21 cellular contexts compared by ENCODE assay signal in genomic region chr2:189328451-189329249, GRCh38.
A peak's percentile ranks its signal among the peaks of the same experiment; 100 is the strongest.
DNase-seq lines count a peak whose midpoint lies in the region; ATAC-seq, FAIRE-seq and TF ChIP-seq lines count a peak whose summit lies in the region.
"Had no signal": no experiment of that assay in that cellular context is flagged by ENCODE, and none has a peak within 500 bp of the region (broad histone marks: within the 10 kb centered on the region; RNA-seq: fewer than 3 reads in every experiment).

No MANE protein-coding gene starts in this region.

- H3K9ac ChIP-seq in GM23248 (no peak overlapping the region), SK-N-SH (peak overlapping the region; percentile 44), endothelial cell of umbilical vein (replicated peaks; ENCODE audit: extremely low read depth, insufficient read depth, low read length) (peak overlapping the region; percentile 21)

- no peaks in the 10 kb centered on the region for H3K27me3 Mint-ChIP-seq in osteocyte (ENCODE audit: unreplicated experiment)

- H3K4me1 ChIP-seq in GM23248 (ENCODE audit: insufficient read depth) (peaks cover 20% of the 10 kb centered on the region), SK-N-SH (ENCODE audit: control insufficient read depth in 1 of 2, insufficient read depth in 2 of 2, low read depth in 1 of 2, low read length in 1 of 2) (peaks cover 0 to 22% of the 10 kb centered on the region in 2 experiments; a peak in 3 of 4 replicates), endothelial cell of umbilical vein (ENCODE audit: control insufficient read depth, extremely low read depth, insufficient read depth, low read length) (peaks cover 16% of the 10 kb centered on the region), uterus (no peaks in the 10 kb centered on the region)

- H3K9me3 ChIP-seq in GM23248 (ENCODE audit: low read depth) (no peaks in the 10 kb centered on the region), SK-N-SH (peaks cover 12% of the 10 kb centered on the region; the same call in 1 of the 2 replicates), endothelial cell of umbilical vein (replicated peaks; ENCODE audit: control insufficient read depth, insufficient read depth, low read length) (no peaks in the 10 kb centered on the region), uterus (no peaks in the 10 kb centered on the region)

- H3K9me1 ChIP-seq in endothelial cell of umbilical vein (replicated peaks; ENCODE audit: control insufficient read depth, extremely low read depth, insufficient read depth, low read length): no peaks in the 10 kb centered on the region

- TSS peak; percentile 94 for BruUV-seq in endothelial cell of umbilical vein (replicated peaks; lab: Mats Ljungman, UMichigan)

- POLR2A ChIA-PET in SK-N-SH (lab: Yijun Ruan, JAX) (no interaction called here), endothelial cell of umbilical vein (lab: Charles Lee) (no interaction called here)

- H3K27me3 ChIP-seq in GM23248 (replicated peaks; ENCODE audit: insufficient read depth): no peaks in the 10 kb centered on the region
- H3K27me3 ChIP-seq in SK-N-SH (ENCODE audit: insufficient read depth): no peaks in the 10 kb centered on the region
- no peaks in the 10 kb centered on the region for H3K27me3 ChIP-seq in endothelial cell of umbilical vein (ENCODE audit: control insufficient read depth in 2 of 2, insufficient read depth in 2 of 2, low read length in 2 of 2)
- H3K27me3 ChIP-seq in uterus: no peaks in the 10 kb centered on the region
- H3K27me3 ChIP-seq: dorsolateral prefrontal cortex had no signal

- WGBS in GM23248 (ENCODE audit: low coverage in 1 of 2, low lambda C conversion rate in 2 of 2, missing lambda C conversion rate in 2 of 2), 2 experiments: 50 to 60% methylated on average over 2 of the region's 2 CpGs
- WGBS in SK-N-SH (ENCODE audit: low lambda C conversion rate): 53% methylated on average over 2 of the region's 2 CpGs

- H3K36me3 ChIP-seq in GM23248 (ENCODE audit: low read depth) (no peaks in the 10 kb centered on the region), SK-N-SH (replicated peaks in 1 of 2; ENCODE audit: control insufficient read depth in 1 of 2, insufficient read depth in 2 of 2, low read length in 1 of 2) (no peaks in the 10 kb centered on the region), endothelial cell of umbilical vein (ENCODE audit: control insufficient read depth in 2 of 2, extremely low read depth in 1 of 2, insufficient read depth in 2 of 2, low read length in 2 of 2) (no peaks in the 10 kb centered on the region), uterus (no peaks in the 10 kb centered on the region)

- no peak overlapping the region for H3K4me3 ChIP-seq in GM23248
- H3K4me3 ChIP-seq in SK-N-SH (ENCODE audit: low read depth in 2 of 2, low read length in 1 of 2): no peak overlapping the region
- peak overlapping the region in 1 of 3 experiments; percentile 7 for H3K4me3 ChIP-seq in endothelial cell of umbilical vein (replicated peaks in 1 of 3; ENCODE audit: insufficient read depth in 1 of 3, low read depth in 1 of 3, low read length in 3 of 3)
- H3K4me3 ChIP-seq in uterus: no peak overlapping the region
- H3K4me3 ChIP-seq: dorsolateral prefrontal cortex had no signal

- peaks cover 9% of the 10 kb centered on the region for H3K36me3 Mint-ChIP-seq in osteocyte (ENCODE audit: unreplicated experiment)
- H3K36me3 Mint-ChIP-seq: brain had no signal

- in situ Hi-C loops in GM23248 (cut with MboI): no loop called here

- H3K79me2 ChIP-seq in GM23248 (ENCODE audit: insufficient read depth) (no peaks in the 10 kb centered on the region), SK-N-SH (ENCODE audit: insufficient read depth) (no peaks in the 10 kb centered on the region), endothelial cell of umbilical vein (ENCODE audit: control insufficient read depth, insufficient read depth, low read length) (no peaks in the 10 kb centered on the region)

- peak overlapping the region; percentile 39 for H3K27ac ChIP-seq in GM23248
- H3K27ac ChIP-seq in SK-N-SH (ENCODE audit: low read depth in 2 of 2, low read length in 1 of 2): peak overlapping the region; percentile 62 to 87; a peak in 3 of 4 replicates
- peak overlapping the region; percentile 55 for H3K27ac ChIP-seq in endothelial cell of umbilical vein (ENCODE audit: insufficient read depth, low read depth, low read length)
- H3K27ac ChIP-seq in uterus: no peak overlapping the region
- H3K27ac ChIP-seq: dorsolateral prefrontal cortex had no signal

- TF ChIP-seq RAD21 in SK-N-SH (IDR thresholded peaks at IDR 0.05; ENCODE audit: low read length): no peak

- intact Hi-C loops in endothelial cell of umbilical vein (cut with micrococcal nuclease): no loop called here
- intact Hi-C loops in uterus (cut with DNase I; ENCODE audit: low total_unique reads): no loop called here

- dilution Hi-C loops in endothelial cell of umbilical vein (cut with MboI; ENCODE audit: extremely low pct_ligation_motif_present, low sequenced_read_pairs): no loop called here

- ATAC-seq in HG02852 (IDR thresholded peaks at IDR 0.05; ENCODE audit: unreplicated experiment): no peak
- ATAC-seq in left lobe of liver: no peak
- ATAC-seq: activated CD8-positive, alpha-beta T cell treated with anti-CD3 and anti-CD28 coated beads, Interleukin-2, amount 10 ng/mL, durations not matched to agents 7 days and 5 days; activated T-cell treated with anti-CD3 and anti-CD28 coated beads, Interleukin-2, amount 50 U/mL, for 4 hours had no signal

- peak; percentile 80 for FAIRE-seq in endothelial cell of umbilical vein (lab: Jason Lieb, UNC)

- peak overlapping the region; percentile 47 for H2AFZ ChIP-seq in GM23248
- peak overlapping the region; percentile 84 for H2AFZ ChIP-seq in SK-N-SH (ENCODE audit: low read depth)
- peak overlapping the region; percentile 73 for H2AFZ ChIP-seq in endothelial cell of umbilical vein (ENCODE audit: low read depth, low read length)

- DNase-seq in GM23248: peak; percentile 63
- DNase-seq in SK-N-SH: no peak
- peak; percentile 93 for DNase-seq in endothelial cell of umbilical vein (ENCODE audit: low read depth, low spot score)
- DNase-seq in osteocyte (ENCODE audit: extremely low spot score, unreplicated experiment): no peak
- no peak for DNase-seq in uterus
- DNase-seq in left lobe of liver (ENCODE audit: low spot score): no peak
- DNase-seq: activated CD4-positive, CD25-positive, alpha-beta regulatory T cell; activated CD8-positive, alpha-beta T cell treated with anti-CD3 and anti-CD28 coated beads, Interleukin-2, amount 10 ng/mL, durations not matched to agents 7 days and 5 days; activated naive CD4-positive, alpha-beta T cell treated with anti-CD3 and anti-CD28 coated beads for 36 hours; activated T-cell treated with anti-CD3 and anti-CD28 coated beads, Interleukin-2, amount 50 U/mL, for 4 hours; AML-193; DMS79 treated with DMSO at 0.1 percent for 48 hours; dorsolateral prefrontal cortex; erythroblast; Kasumi-1; NCI-H1417; NCI-H524 treated with DMSO at 0.1 percent for 48 hours; stimulated activated CD4-positive, alpha-beta T cell treated with anti-CD3 and anti-CD28 coated beads, Interleukin-15, amount 100 ng/mL, for 24 hours had no signal

- H3F3A ChIP-seq in GM23248 (ENCODE audit: insufficient read depth) (peaks cover 22% of the 10 kb centered on the region), SK-N-SH (replicated peaks; ENCODE audit: insufficient read depth) (peaks cover 38% of the 10 kb centered on the region)

- TF ChIP-seq CTCF in SK-N-SH (IDR thresholded peaks at IDR 0.05) (no peak), endothelial cell of umbilical vein (IDR thresholded peaks at IDR 0.05; ENCODE audit: extremely low read depth in 1 of 2, insufficient read depth in 1 of 2, low read depth in 1 of 2, low read length in 2 of 2) (no peak), osteocyte (IDR thresholded peaks at IDR 0.05) (no peak), uterus (IDR thresholded peaks at IDR 0.05) (no peak)

- no peak overlapping the region for H3K4me3 Mint-ChIP-seq in osteocyte (ENCODE audit: unreplicated experiment)
- H3K4me3 Mint-ChIP-seq: activated CD8-positive, alpha-beta T cell treated with anti-CD3 and anti-CD28 coated beads, Interleukin-2, amount 10 ng/mL, durations not matched to agents 7 days and 5 days; activated naive CD4-positive, alpha-beta T cell treated with anti-CD3 and anti-CD28 coated beads for 36 hours; activated T-cell treated with anti-CD3 and anti-CD28 coated beads, Interleukin-2, amount 50 U/mL, for 4 hours; brain; T-helper 2 cell treated with Interferon-gamma antibody and Interleukin-4, amounts not matched to agents 5 μg/mL and 100 μg/mL, for 36 hours had no signal

- CTCF ChIA-PET in SK-N-SH (lab: Yijun Ruan, JAX) (interaction anchor here (0.6 kb wide), 1 partner anchor 40 kb away, joined by 3 read pairs; no protein-coding TSS in a partner anchor), endothelial cell of umbilical vein (lab: Charles Lee) (interaction anchor here (0.7 to 2.1 kb wide), 5 partner anchors 41 to 213 kb away, joined by 3 to 9 read pairs (median 3); no protein-coding TSS in a partner anchor)

- H3K9me2 ChIP-seq in GM23248 (ENCODE audit: insufficient read depth) (no peaks in the 10 kb centered on the region), SK-N-SH (no peaks in the 10 kb centered on the region; the same call in 1 of the 2 replicates)

- TF ChIP-seq POLR2A in endothelial cell of umbilical vein (IDR thresholded peaks at IDR 0.05; ENCODE audit: low read depth, low read length) (no peak), uterus (IDR thresholded peaks at IDR 0.05) (no peak)

- H3K4me2 ChIP-seq in GM23248 (ENCODE audit: unreplicated experiment): peak overlapping the region; percentile 15
- peak overlapping the region; percentile 32; the same call in 1 of the 2 replicates for H3K4me2 ChIP-seq in SK-N-SH
- peak overlapping the region; percentile 86 for H3K4me2 ChIP-seq in endothelial cell of umbilical vein (ENCODE audit: insufficient read depth, low read length)

- no peak for TF ChIP-seq EP300 in SK-N-SH (IDR thresholded peaks at IDR 0.05; ENCODE audit: borderline replicate concordance in 1 of 2, low read depth in 1 of 2, low read length in 1 of 2)

- peaks cover 15% of the 10 kb centered on the region for H3K9me3 Mint-ChIP-seq in osteocyte (ENCODE audit: unreplicated experiment)
- H3K9me3 Mint-ChIP-seq: activated T-cell treated with anti-CD3 and anti-CD28 coated beads, Interleukin-2, amount 50 U/mL, for 4 hours had no signal

- H3K4me1 Mint-ChIP-seq in osteocyte (ENCODE audit: unreplicated experiment): peaks cover 43% of the 10 kb centered on the region

- H3K27ac Mint-ChIP-seq in osteocyte (ENCODE audit: unreplicated experiment): peak overlapping the region; percentile 84
- H3K27ac Mint-ChIP-seq: activated CD8-positive, alpha-beta T cell treated with anti-CD3 and anti-CD28 coated beads, Interleukin-2, amount 10 ng/mL, durations not matched to agents 7 days and 5 days; activated naive CD4-positive, alpha-beta T cell treated with anti-CD3 and anti-CD28 coated beads for 36 hours; T-helper 2 cell treated with Interferon-gamma antibody and Interleukin-4, amounts not matched to agents 5 μg/mL and 100 μg/mL, for 36 hours had no signal

- no peaks in the 10 kb centered on the region for H4K20me1 ChIP-seq in GM23248 (ENCODE audit: insufficient read depth)
- H4K20me1 ChIP-seq in SK-N-SH (ENCODE audit: insufficient read depth): no peaks in the 10 kb centered on the region
- H4K20me1 ChIP-seq in endothelial cell of umbilical vein (replicated peaks; ENCODE audit: control insufficient read depth, extremely low read depth, insufficient read depth, low read length): no peaks in the 10 kb centered on the region

TF ChIP-seq in endothelial cell of umbilical vein, 7 proteins besides CTCF, POLR2A, EP300 and RAD21 (continues in another document):
- TF ChIP-seq MYC (IDR thresholded peaks at IDR 0.05; ENCODE audit: low read depth, low read length): no peak

Comparison
In these comparisons a context has a peak if more than half of its experiments do, and no peak if none do; other contexts are left out.
1. DNase-seq: peak in GM23248 (single experiment) and endothelial cell of umbilical vein (single experiment); none in SK-N-SH (single experiment), osteocyte (single experiment), uterus (0 of 2) and left lobe of liver (single experiment).
2. H3K27ac ChIP-seq: peak in GM23248 (single experiment), SK-N-SH (2 of 2) and endothelial cell of umbilical vein (single experiment); none in uterus (0 of 2).
3. H3K4me2 ChIP-seq: peak in every context shown above with its lines; median percentile 86 in endothelial cell of umbilical vein; 32 in SK-N-SH; 15 in GM23248.
4. Peak in every context shown above with its lines, with median percentiles within 50 percentile points of each other: H2AFZ ChIP-seq.